ENCODE assay signal across 18 cellular contexts in genomic region chr5:14465776-14466175, GRCh38.
"Had no signal": no experiment of that assay in that cellular context is flagged by ENCODE, and none has a peak within 500 bp of the region (broad histone marks: within the 10 kb centered on the region; RNA-seq: fewer than 3 reads in every experiment).

No MANE protein-coding gene starts in this region.

- H3K27me3 ChIP-seq: cardiac muscle cell, right atrium auricular region had no signal

- H3K4me1 Mint-ChIP-seq: activated CD4-positive, alpha-beta memory T cell treated with anti-CD3 and anti-CD28 coated beads, Interleukin-2, amount 10 ng/mL, durations not matched to agents 7 days and 5 days; activated CD4-positive, alpha-beta T cell treated with anti-CD3 and anti-CD28 coated beads, Interleukin-2, amount 10 ng/mL, durations not matched to agents 24 days and 14 days; activated naive CD8-positive, alpha-beta T cell treated with anti-CD3 and anti-CD28 coated beads, Interleukin-2, amount 10 ng/mL, durations not matched to agents 7 days and 5 days had no signal

- H3K4me1 ChIP-seq: right atrium auricular region had no signal

- H3K9me3 ChIP-seq: left ventricle myocardium inferior, right atrium auricular region had no signal

- H3K27ac ChIP-seq: cardiac muscle cell, left ventricle myocardium inferior, right atrium auricular region, VCaP had no signal

- H3K4me3 Mint-ChIP-seq: activated CD4-positive, alpha-beta memory T cell treated with anti-CD3 and anti-CD28 coated beads, Interleukin-2, amount 10 ng/mL, durations not matched to agents 7 days and 5 days; activated CD4-positive, alpha-beta T cell treated with anti-CD3 and anti-CD28 coated beads, Interleukin-2, amount 10 ng/mL, durations not matched to agents 24 days and 14 days; activated naive CD4-positive, alpha-beta T cell treated with anti-CD3 and anti-CD28 coated beads for 36 hours; activated naive CD8-positive, alpha-beta T cell treated with anti-CD3 and anti-CD28 coated beads, Interleukin-2, amount 10 ng/mL, durations not matched to agents 7 days and 5 days; activated T-cell treated with anti-CD3 and anti-CD28 coated beads, Interleukin-2, amount 50 U/mL, for 72 hours had no signal

- H3K9me3 Mint-ChIP-seq: activated CD4-positive, alpha-beta memory T cell treated with anti-CD3 and anti-CD28 coated beads, Interleukin-2, amount 10 ng/mL, durations not matched to agents 7 days and 5 days; activated CD4-positive, alpha-beta T cell treated with anti-CD3 and anti-CD28 coated beads, Interleukin-2, amount 10 ng/mL, durations not matched to agents 24 days and 14 days; activated naive CD4-positive, alpha-beta T cell treated with anti-CD3 and anti-CD28 coated beads for 36 hours; activated naive CD8-positive, alpha-beta T cell treated with anti-CD3 and anti-CD28 coated beads, Interleukin-2, amount 10 ng/mL, durations not matched to agents 7 days and 5 days; activated T-cell treated with anti-CD3 and anti-CD28 coated beads, Interleukin-2, amount 50 U/mL, for 72 hours had no signal

- H3K27ac Mint-ChIP-seq: activated CD4-positive, alpha-beta memory T cell treated with anti-CD3 and anti-CD28 coated beads, Interleukin-2, amount 10 ng/mL, durations not matched to agents 7 days and 5 days; activated CD4-positive, alpha-beta T cell treated with anti-CD3 and anti-CD28 coated beads, Interleukin-2, amount 10 ng/mL, durations not matched to agents 24 days and 14 days; activated naive CD4-positive, alpha-beta T cell treated with anti-CD3 and anti-CD28 coated beads for 36 hours; activated naive CD8-positive, alpha-beta T cell treated with anti-CD3 and anti-CD28 coated beads, Interleukin-2, amount 10 ng/mL, durations not matched to agents 7 days and 5 days; activated T-cell treated with anti-CD3 and anti-CD28 coated beads, Interleukin-2, amount 50 U/mL, for 72 hours; progenitor cell of endocrine pancreas had no signal

- H3K27me3 Mint-ChIP-seq: progenitor cell of endocrine pancreas had no signal

- DNase-seq: activated CD4-positive, alpha-beta memory T cell treated with anti-CD3 and anti-CD28 coated beads, Interleukin-2, amount 10 ng/mL, durations not matched to agents 7 days and 5 days; activated CD4-positive, alpha-beta T cell treated with anti-CD3 and anti-CD28 coated beads, Interleukin-2, amount 10 ng/mL, durations not matched to agents 24 days and 14 days; activated effector memory CD4-positive, alpha-beta T cell treated with Interleukin-2 at 50 U/mL for 16 hours; activated naive CD4-positive, alpha-beta T cell treated with anti-CD3 and anti-CD28 coated beads for 36 hours; activated naive CD8-positive, alpha-beta T cell treated with anti-CD3 and anti-CD28 coated beads, Interleukin-2, amount 10 ng/mL, durations not matched to agents 7 days and 5 days; activated T-cell treated with anti-CD3 and anti-CD28 coated beads, Interleukin-2, amount 50 U/mL, for 72 hours; amygdala; dermis blood vessel endothelial cell; effector memory CD4-positive, alpha-beta T cell; hippocampal formation; left ventricle myocardium inferior; stimulated activated CD4-positive, alpha-beta T cell treated with anti-CD3 and anti-CD28 coated beads, Interleukin-4, amount 100 ng/mL, for 24 hours; stimulated activated naive CD4-positive, alpha-beta T cell treated with Interleukin-2 at 50 U/mL for 16 hours had no signal

- ATAC-seq: activated CD4-positive, CD25-positive, alpha-beta regulatory T cell treated with anti-CD3 and anti-CD28 coated beads, Interleukin-2, amount 50 U/mL, for 24 hours; activated T-cell treated with anti-CD3 and anti-CD28 coated beads, Interleukin-2, amount 50 U/mL, for 72 hours had no signal

- H3K4me3 ChIP-seq: cardiac muscle cell, left ventricle myocardium inferior, right atrium auricular region had no signal
